In genomic region chr19:18419195-18419698, GRCh38 we compare ENCODE assay signal across 8 cellular contexts. TPM values are rescaled to one million over a fixed set of nuclear protein-coding genes. Genes with fewer than 3 reads are reported as not detected.
DNase-seq lines count a peak whose midpoint lies in the region; ATAC-seq, FAIRE-seq and TF ChIP-seq lines count a peak whose summit lies in the region.

Gene SSBP4 (plus strand): TSS chr19:18419398. CDS start chr19:18419649, 251 bp downstream.

- POLR2A ChIA-PET in activated CD4-positive, alpha-beta T cell treated with anti-CD3 and anti-CD28 coated beads, Interleukin-2, amount 10 ng/mL, durations not matched to agents 7 days and 5 days (lab: Charles Lee), result interaction anchor here (0.6 to 1.9 kb wide), 2 partner anchors 138 to 405 kb away, joined by 4 to 7 read pairs; partner anchors contain the start of gene JUND
- POLR2A ChIA-PET in HepG2 (lab: Yijun Ruan, JAX), result interaction anchor here (1.0 to 3.7 kb wide), 10 partner anchors 21 to 169 kb away, joined by 3 to 25 read pairs (median 4); partner anchors contain the start of genes GDF15, JUND and LSM4

- no peaks in the 10 kb centered on the region for H3K9me3 Mint-ChIP-seq in activated CD4-positive, alpha-beta T cell treated with anti-CD3 and anti-CD28 coated beads, Interleukin-2, amount 10 ng/mL, durations not matched to agents 7 days and 5 days

- H3K4me1 Mint-ChIP-seq in activated CD4-positive, alpha-beta T cell treated with anti-CD3 and anti-CD28 coated beads, Interleukin-2, amount 10 ng/mL, durations not matched to agents 7 days and 5 days, result peaks cover 84% of the 10 kb centered on the region

- peaks cover 31% of the 10 kb centered on the region for H3K79me2 ChIP-seq in HepG2 (ENCODE audit: insufficient read depth, low read length)

- CTCF ChIA-PET in activated CD4-positive, alpha-beta T cell treated with anti-CD3 and anti-CD28 coated beads, Interleukin-2, amount 10 ng/mL, durations not matched to agents 7 days and 5 days (lab: Charles Lee), result interaction anchor here (0.5 to 4.1 kb wide), 23 partner anchors 8 to 1126 kb away, joined by 3 to 22 read pairs (median 3); partner anchors contain the start of genes REX1BD and UPF1
- CTCF ChIA-PET in HepG2 (lab: Yijun Ruan, JAX; ENCODE audit: low intra/inter-chr PET ratio, low total read pairs), result no interaction called here

- no peak for TF ChIP-seq POLR2A in HepG2 (IDR thresholded peaks at IDR 0.05; ENCODE audit: insufficient read depth in 1 of 2, low read depth in 2 of 2, low read length in 2 of 2)

- peak in 1 of 2 experiments; percentile 87; a peak in 2 of 4 replicates for TF ChIP-seq EP300 in HepG2 (IDR thresholded peaks at IDR 0.05; ENCODE audit: low read depth in 2 of 2, low read length in 2 of 2)
- TF ChIP-seq EP300 in HepG2 (CRISPR knock-in tag; IDR thresholded peaks at IDR 0.05; ENCODE audit: borderline replicate concordance), result no peak

- TF ChIP-seq CTCF in GM12874 (IDR thresholded peaks at IDR 0.05; ENCODE audit: insufficient read depth, low read depth, low read length) (peak; percentile 27; the same call in 1 of the 2 replicates), dorsolateral prefrontal cortex (IDR thresholded peaks at IDR 0.05 in 54 of 56, conservative IDR thresholded peaks at IDR 0.05 in 2 of 56; ENCODE audit: low read depth in 1 of 56, partially characterized antibody in 56 of 56) (peak in 27 of 56 donors; percentile 5 to 61 (median 36)), HepG2 (CRISPR knock-in tag; IDR thresholded peaks at IDR 0.05) (peak; percentile 34; the same call in 1 of the 2 replicates)

- no CpG with 5 or more reads among the region's 80 CpGs for whole genome bisulfite sequencing in HepG2 (ENCODE audit: low lambda C conversion rate)

- peaks cover 65% of the 10 kb centered on the region for H3K4me1 ChIP-seq in HepG2 (ENCODE audit: insufficient read depth, low read length)

- H3K27ac ChIP-seq in dorsolateral prefrontal cortex, result peak within 1 kb of the TSS in 58 of 59 donors; percentile 22 to 97 (median 92)
- H3K27ac ChIP-seq in HepG2 (ENCODE audit: extremely low read length, insufficient read depth, low read length), result peak within 1 kb of the TSS; percentile 64

- H3K4me3 ChIP-seq in dorsolateral prefrontal cortex (peak within 1 kb of the TSS; percentile 44 to 86 (median 68)), HepG2 (replicated peaks in 1 of 3; ENCODE audit: insufficient read depth in 1 of 3, low read depth in 2 of 3, low read length in 3 of 3) (peak within 1 kb of the TSS; percentile 60 to 78 (median 76); a peak in 5 of 6 replicates)

- peak within 1 kb of the TSS; percentile 85 for H3K4me2 ChIP-seq in HepG2 (ENCODE audit: low read depth, low read length)

- H3K36me3 Mint-ChIP-seq in activated CD4-positive, alpha-beta T cell treated with anti-CD3 and anti-CD28 coated beads, Interleukin-2, amount 10 ng/mL, durations not matched to agents 7 days and 5 days (ENCODE audit: low read depth), result peaks cover 18% of the 10 kb centered on the region

- H3K4me3 Mint-ChIP-seq in activated CD4-positive, alpha-beta T cell treated with anti-CD3 and anti-CD28 coated beads, Interleukin-2, amount 10 ng/mL, durations not matched to agents 7 days and 5 days, result peak within 1 kb of the TSS; percentile 89

- DNase-seq in NCI-H446 treated with DMSO at 0.1 percent for 48 hours (lab: John Stamatoyannopoulos, UW) (peak; percentile 51), dorsolateral prefrontal cortex (peak in 6 of 10 donors; percentile 39 to 84 (median 55)), HepG2 (ENCODE audit: low spot score) (peak; percentile 66)
- DNase-seq in activated CD4-positive, alpha-beta T cell treated with anti-CD3 and anti-CD28 coated beads, Interleukin-2, amount 10 ng/mL, durations not matched to agents 7 days and 5 days, result peak; percentile 64
- DNase-seq in stimulated activated CD4-positive, alpha-beta T cell treated with anti-CD3 and anti-CD28 coated beads, Interleukin-4, amount 100 ng/mL, for 48 hours (ENCODE audit: low read depth in 2 of 2), result peak; percentile 56 to 60

- 0 out of 5 replicates have a peak, but pooled peaks cover 0 to 3% of the 10 kb centered on the region in 2 experiments for H3K36me3 ChIP-seq in HepG2 (replicated peaks in 1 of 2; ENCODE audit: control insufficient read depth in 1 of 2, insufficient read depth in 2 of 2, low read length in 2 of 2)

- peak within 1 kb of the TSS; percentile 73 for H3K9ac ChIP-seq in HepG2 (ENCODE audit: insufficient read depth, low read depth, low read length)

- no peak for FAIRE-seq in HepG2 (lab: Jason Lieb, UNC)

- H4K20me1 ChIP-seq in HepG2 (ENCODE audit: insufficient read depth, low read length), result peaks cover 8% of the 10 kb centered on the region; the same call in 1 of the 2 replicates

- H3K27me3 Mint-ChIP-seq in activated CD4-positive, alpha-beta T cell treated with anti-CD3 and anti-CD28 coated beads, Interleukin-2, amount 10 ng/mL, durations not matched to agents 7 days and 5 days, result peaks cover 28% of the 10 kb centered on the region

- intact Hi-C loops in dorsolateral prefrontal cortex (cut with DNase I), result loop anchor here in 1 of 2 donors (2.0 kb wide), 1 partner anchor 138 kb away; the partner anchor contains the start of gene JUND
- intact Hi-C loops in HepG2 (cut with micrococcal nuclease; ENCODE audit: unreplicated experiment), result no loop called here

- BruUV-seq in HepG2 (replicated peaks; lab: Mats Ljungman, UMichigan), result no TSS peak

- H2AFZ ChIP-seq in HepG2 (ENCODE audit: low read length), result no peak within 1 kb of the TSS

- in situ Hi-C loops in HepG2 (cut with HindIII; ENCODE audit: extremely low pct_ligation_motif_present, low pct_unique_long_range_greater_than_20kb), result loop anchor here (10.0 kb wide), 2 partner anchors 144 to 214 kb away; partner anchors contain the start of genes IQCN and RAB3A

- peak; percentile 44 for ATAC-seq in HG03039 (IDR thresholded peaks at IDR 0.05; ENCODE audit: unreplicated experiment)
- peak; percentile 23 for ATAC-seq in HepG2
- no peak for ATAC-seq in HG02840 (IDR thresholded peaks at IDR 0.05; ENCODE audit: low FRiP score, unreplicated experiment)

- H3K27ac Mint-ChIP-seq in activated CD4-positive, alpha-beta T cell treated with anti-CD3 and anti-CD28 coated beads, Interleukin-2, amount 10 ng/mL, durations not matched to agents 7 days and 5 days, result peak within 1 kb of the TSS; percentile 85

- H3K9me3 ChIP-seq in HepG2 (ENCODE audit: low read length), result no peaks in the 10 kb centered on the region

- H3K27me3 ChIP-seq in dorsolateral prefrontal cortex (peaks cover 0 to 17% (median 0%) of the 10 kb centered on the region in 45 donors), HepG2 (ENCODE audit: control insufficient read depth in 1 of 2, insufficient read depth in 2 of 2, low read length in 2 of 2) (no peaks in the 10 kb centered on the region)

- peak; percentile 88 for TF ChIP-seq RAD21 in HepG2 (CRISPR knock-in tag; IDR thresholded peaks at IDR 0.05)

TF ChIP-seq in HepG2, 621 proteins besides CTCF, POLR2A, EP300 and RAD21 (continues in another document):
- TF ChIP-seq, protein P1, sequence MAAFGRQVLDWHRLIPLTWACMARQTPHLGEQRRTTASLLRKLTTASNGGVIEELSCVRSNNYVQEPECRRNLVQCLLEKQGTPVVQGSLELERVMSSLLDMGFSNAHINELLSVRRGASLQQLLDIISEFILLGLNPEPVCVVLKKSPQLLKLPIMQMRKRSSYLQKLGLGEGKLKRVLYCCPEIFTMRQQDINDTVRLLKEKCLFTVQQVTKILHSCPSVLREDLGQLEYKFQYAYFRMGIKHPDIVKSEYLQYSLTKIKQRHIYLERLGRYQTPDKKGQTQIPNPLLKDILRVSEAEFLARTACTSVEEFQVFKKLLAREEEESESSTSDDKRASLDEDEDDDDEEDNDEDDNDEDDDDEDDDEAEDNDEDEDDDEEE (CRISPR knock-in tag; IDR thresholded peaks at IDR 0.05), result no peak
- TF ChIP-seq ZNF329 (CRISPR knock-in tag; IDR thresholded peaks at IDR 0.05; ENCODE audit: low read depth), result 0 out of 2 replicates have a peak, but pooled peaks have one; percentile 39
- no peak for TF ChIP-seq SOX5 (CRISPR knock-in tag; IDR thresholded peaks at IDR 0.05; ENCODE audit: borderline replicate concordance)
- TF ChIP-seq, protein P2, sequence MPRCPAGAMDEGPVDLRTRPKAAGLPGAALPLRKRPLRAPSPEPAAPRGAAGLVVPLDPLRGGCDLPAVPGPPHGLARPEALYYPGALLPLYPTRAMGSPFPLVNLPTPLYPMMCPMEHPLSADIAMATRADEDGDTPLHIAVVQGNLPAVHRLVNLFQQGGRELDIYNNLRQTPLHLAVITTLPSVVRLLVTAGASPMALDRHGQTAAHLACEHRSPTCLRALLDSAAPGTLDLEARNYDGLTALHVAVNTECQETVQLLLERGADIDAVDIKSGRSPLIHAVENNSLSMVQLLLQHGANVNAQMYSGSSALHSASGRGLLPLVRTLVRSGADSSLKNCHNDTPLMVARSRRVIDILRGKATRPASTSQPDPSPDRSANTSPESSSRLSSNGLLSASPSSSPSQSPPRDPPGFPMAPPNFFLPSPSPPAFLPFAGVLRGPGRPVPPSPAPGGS (CRISPR knock-in tag; IDR thresholded peaks at IDR 0.05), result 0 out of 2 replicates have a peak, but pooled peaks have one; percentile 1

RNA-seq across cellular contexts. Expression of gene SSBP4, which starts in this region (rescaled TPM):
- 100 to 1,000 TPM; 112 to 123 TPM for total RNA-seq in activated CD4-positive, alpha-beta T cell treated with anti-CD3 and anti-CD28 coated beads, Interleukin-2, amount 10 ng/mL, durations not matched to agents 7 days and 5 days
- total RNA-seq in dorsolateral prefrontal cortex (100 to 1,000 TPM in 39 of 120 experiments, 10 to 100 TPM in 81; 42.5 to 168 (median 93.8) TPM), HepG2 (2016; rRNA removed; fragmentation: Illumina TruSeq; extraction: Trizol) (19.3 and 39.5 TPM in 2 replicates)
- total RNA-seq in HepG2 (2016; cell fraction: cytosol; rRNA removed; fragmentation: Illumina TruSeq; extraction: Trizol; ENCODE audit: low read depth), result 95.2 and 104 TPM in 2 replicates
- total RNA-seq in HepG2 (2016; cell fraction: insoluble cytoplasmic fraction; rRNA removed; fragmentation: Illumina TruSeq; extraction: Trizol), result 14.4 and 39.0 TPM in 2 replicates
- 103 and 124 TPM in 2 replicates for total RNA-seq in HepG2 (2016; cell fraction: membrane; rRNA removed; fragmentation: Illumina TruSeq; extraction: Trizol)
- 26.9 and 35.1 TPM in 2 replicates for total RNA-seq in HepG2 (2016; cell fraction: nucleus; rRNA removed; fragmentation: Illumina TruSeq; extraction: Trizol)
- 20.8 and 33.4 TPM in 2 replicates for polyA plus RNA-seq in HepG2 (2011; rRNA removed)
- 11.6 and 28.6 TPM in 2 replicates for polyA plus RNA-seq in HepG2 (2011; cell fraction: cytosol; rRNA removed)
- 200 and 290 TPM in 2 replicates for polyA plus RNA-seq in HepG2 (2011; cell fraction: nucleus; rRNA removed)
- 18.2 and 31.6 TPM in 2 replicates for polyA plus RNA-seq in HepG2 (2012)
- 133 and 147 TPM in 2 replicates for polyA plus RNA-seq in HepG2 (2016; cell fraction: cytosol; fragmentation: Illumina TruSeq; extraction: Trizol; ENCODE audit: low read depth)
- polyA plus RNA-seq in HepG2 (2016; cell fraction: insoluble cytoplasmic fraction; fragmentation: Illumina TruSeq; extraction: Trizol; ENCODE audit: low read depth), result 34.3 and 41.3 TPM in 2 replicates
- 147 and 152 TPM in 2 replicates for polyA plus RNA-seq in HepG2 (2016; cell fraction: membrane; fragmentation: Illumina TruSeq; extraction: Trizol; ENCODE audit: low read depth)
- polyA plus RNA-seq in HepG2 (2016; cell fraction: nucleus; fragmentation: Illumina TruSeq; extraction: Trizol; ENCODE audit: insufficient read depth, low read depth), result 117 and 122 TPM in 2 replicates
- 10.3 and 12.3 TPM in 2 replicates for polyA minus RNA-seq in HepG2 (2011; rRNA and poly(A)+ RNA removed; ENCODE audit: low replicate concordance)
- polyA minus RNA-seq in HepG2 (2011; cell fraction: cytosol; rRNA and poly(A)+ RNA removed), result 12.0 and 13.9 TPM in 2 replicates
- polyA minus RNA-seq in HepG2 (2011; cell fraction: nucleus; rRNA and poly(A)+ RNA removed), result 20.1 and 21.6 TPM in 2 replicates
